Comparison of ENCODE assay signal across 27 cellular contexts in genomic region chr2:151786493-151786892, GRCh38. TPM values are rescaled to one million over a fixed set of nuclear protein-coding genes. Genes with fewer than 3 reads are reported as not detected.
DNase-seq lines count a peak whose midpoint lies in the region; ATAC-seq and TF ChIP-seq lines count a peak whose summit lies in the region.
"Had no signal": no experiment of that assay in that cellular context is flagged by ENCODE, and none has a peak within 500 bp of the region (broad histone marks: within the 10 kb centered on the region; RNA-seq: fewer than 3 reads in every experiment).

No MANE protein-coding gene starts in this region.

- H3K27me3 ChIP-seq in GM23338 (ENCODE audit: insufficient read depth) (no peaks in the 10 kb centered on the region), gastrocnemius medialis (no peaks in the 10 kb centered on the region)
- H3K27me3 ChIP-seq: BLaER1 had no signal

- H3K9me3 ChIP-seq in SK-N-MC (ENCODE audit: low read depth, low read length), result no peaks in the 10 kb centered on the region
- H3K9me3 ChIP-seq in gastrocnemius medialis, result no peaks in the 10 kb centered on the region
- H3K9me3 ChIP-seq: BLaER1, SK-N-SH had no signal

- H3K9me2 ChIP-seq in GM23338 (ENCODE audit: insufficient read depth), result no peaks in the 10 kb centered on the region
- H3K9me2 ChIP-seq: SK-N-SH had no signal

- H3K4me3 Mint-ChIP-seq in GM23338, result no peak overlapping the region
- H3K4me3 Mint-ChIP-seq in mesothelial cell of epicardium, result no peak overlapping the region
- H3K4me3 Mint-ChIP-seq: CD4-positive, CD25-positive, alpha-beta regulatory T cell had no signal

- H2AFZ ChIP-seq in GM23338, result no peak overlapping the region

- peaks cover 4% of the 10 kb centered on the region; the same call in 1 of the 2 replicates for H3K36me3 ChIP-seq in GM23338 (ENCODE audit: insufficient read depth)
- H3K36me3 ChIP-seq in SK-N-MC (ENCODE audit: insufficient read depth, low read length), result peaks cover 20% of the 10 kb centered on the region
- peaks cover 0 to 12% of the 10 kb centered on the region in 2 donors for H3K36me3 ChIP-seq in gastrocnemius medialis

- H3K4me1 Mint-ChIP-seq in GM23338 (peaks cover 6% of the 10 kb centered on the region; the same call in 2 of the 3 replicates), mesothelial cell of epicardium (peaks cover 14% of the 10 kb centered on the region)

- no peak overlapping the region for H3K9ac ChIP-seq in SK-N-MC (ENCODE audit: insufficient read length)
- H3K9ac ChIP-seq: BLaER1, SK-N-SH had no signal

- intact Hi-C loops in gastrocnemius medialis (cut with DNase I; ENCODE audit: low total_unique reads), result no loop called here

- H3K4me1 ChIP-seq in GM23338 (ENCODE audit: insufficient read depth) (peaks cover 8% of the 10 kb centered on the region; the same call in 1 of the 2 replicates), gastrocnemius medialis (peaks cover 19 to 31% of the 10 kb centered on the region in 2 donors)
- H3K4me1 ChIP-seq: BLaER1 had no signal

- H3K4me3 ChIP-seq in GM23338 (no peak overlapping the region), SK-N-MC (no peak overlapping the region), gastrocnemius medialis (no peak overlapping the region)
- H3K4me3 ChIP-seq: BLaER1 had no signal

- TF ChIP-seq POLR2A in gastrocnemius medialis (IDR thresholded peaks at IDR 0.05), result peak in 1 of 2 donors; percentile 6

- H4K20me1 ChIP-seq in GM23338 (replicated peaks; ENCODE audit: insufficient read depth), result no peaks in the 10 kb centered on the region
- H4K20me1 ChIP-seq: BLaER1 had no signal

- peak overlapping the region; percentile 1; the same call in 1 of the 2 replicates for H3K4me2 ChIP-seq in GM23338
- H3K4me2 ChIP-seq: BLaER1, SK-N-SH had no signal

- DNase-seq in GM23338 (ENCODE audit: low spot score) (no peak), SK-N-MC (ENCODE audit: low read depth, low spot score) (no peak), mesothelial cell of epicardium (ENCODE audit: low spot score in 2 of 2, unreplicated experiment in 2 of 2) (no peak), gastrocnemius medialis (no peak), hypothalamus (lab: John Stamatoyannopoulos, UW) (no peak), NCI-H187 (lab: John Stamatoyannopoulos, UW) (no peak)
- DNase-seq: CD4-positive, CD25-positive, alpha-beta regulatory T cell; DMS53; HCEC 1CT; Kasumi-1; MV-4-11; NCI-H1105; NCI-H1436 treated with DMSO at 0.1 percent for 48 hours; NCI-H1930; NCI-H2107; NCI-H446; NCI-H524 treated with DMSO at 0.1 percent for 48 hours; NCI-H774; NK-92 treated with Interleukin-12 subunit alpha and Interleukin-12 subunit beta, amount 100 ng/mL, for 24 hours; SHP77; SK-N-SH had no signal

- H3K27me3 Mint-ChIP-seq in GM23338 (ENCODE audit: insufficient read depth, low read depth, poor library complexity) (no peaks in the 10 kb centered on the region), mesothelial cell of epicardium (ENCODE audit: low read depth) (no peaks in the 10 kb centered on the region)
- H3K27me3 Mint-ChIP-seq: CD4-positive, CD25-positive, alpha-beta regulatory T cell had no signal

- H3K9me3 Mint-ChIP-seq in GM23338 (no peaks in the 10 kb centered on the region), mesothelial cell of epicardium (peaks cover 1% of the 10 kb centered on the region)

- in situ Hi-C loops in gastrocnemius medialis (cut with MboI; ENCODE audit: low sequenced_read_pairs in 4 of 4), result no loop called here

- peak overlapping the region; percentile 79 for H3K27ac Mint-ChIP-seq in GM23338
- peak overlapping the region; percentile 10 for H3K27ac Mint-ChIP-seq in mesothelial cell of epicardium
- H3K27ac Mint-ChIP-seq: CD4-positive, CD25-positive, alpha-beta regulatory T cell had no signal

- H3F3A ChIP-seq in GM23338 (replicated peaks; ENCODE audit: low read depth), result no peaks in the 10 kb centered on the region

- H3K79me2 ChIP-seq in GM23338 (replicated peaks; ENCODE audit: insufficient read depth), result no peaks in the 10 kb centered on the region

- ATAC-seq in GM23338, result no peak
- peak; percentile 78 to 85 for ATAC-seq in gastrocnemius medialis
- no peak for ATAC-seq in HG02588 (IDR thresholded peaks at IDR 0.05; ENCODE audit: unreplicated experiment)
- ATAC-seq: Panc1 had no signal

- H3K27ac ChIP-seq in GM23338 (ENCODE audit: low read depth) (no peak overlapping the region), SK-N-MC (peak overlapping the region; percentile 49; the same call in 1 of the 2 replicates), gastrocnemius medialis (peak overlapping the region; percentile 68 to 87 (median 79))
- H3K27ac ChIP-seq: BLaER1, HL-60, RWPE1 had no signal

- peaks cover 3% of the 10 kb centered on the region for H3K36me3 Mint-ChIP-seq in GM23338 (ENCODE audit: low read depth)
- peaks cover 28% of the 10 kb centered on the region for H3K36me3 Mint-ChIP-seq in mesothelial cell of epicardium

- TF ChIP-seq CTCF in GM23338 (conservative IDR thresholded peaks at IDR 0.05; ENCODE audit: low read depth in 2 of 2) (no peak), mesothelial cell of epicardium (IDR thresholded peaks at IDR 0.05; ENCODE audit: unreplicated experiment) (no peak), gastrocnemius medialis (IDR thresholded peaks at IDR 0.05 in 4 of 5, conservative IDR thresholded peaks at IDR 0.05 in 1 of 5) (no peak)

TF ChIP-seq in GM23338, 12 proteins besides CTCF, POLR2A, EP300 and RAD21:
- TF ChIP-seq, protein P1, sequence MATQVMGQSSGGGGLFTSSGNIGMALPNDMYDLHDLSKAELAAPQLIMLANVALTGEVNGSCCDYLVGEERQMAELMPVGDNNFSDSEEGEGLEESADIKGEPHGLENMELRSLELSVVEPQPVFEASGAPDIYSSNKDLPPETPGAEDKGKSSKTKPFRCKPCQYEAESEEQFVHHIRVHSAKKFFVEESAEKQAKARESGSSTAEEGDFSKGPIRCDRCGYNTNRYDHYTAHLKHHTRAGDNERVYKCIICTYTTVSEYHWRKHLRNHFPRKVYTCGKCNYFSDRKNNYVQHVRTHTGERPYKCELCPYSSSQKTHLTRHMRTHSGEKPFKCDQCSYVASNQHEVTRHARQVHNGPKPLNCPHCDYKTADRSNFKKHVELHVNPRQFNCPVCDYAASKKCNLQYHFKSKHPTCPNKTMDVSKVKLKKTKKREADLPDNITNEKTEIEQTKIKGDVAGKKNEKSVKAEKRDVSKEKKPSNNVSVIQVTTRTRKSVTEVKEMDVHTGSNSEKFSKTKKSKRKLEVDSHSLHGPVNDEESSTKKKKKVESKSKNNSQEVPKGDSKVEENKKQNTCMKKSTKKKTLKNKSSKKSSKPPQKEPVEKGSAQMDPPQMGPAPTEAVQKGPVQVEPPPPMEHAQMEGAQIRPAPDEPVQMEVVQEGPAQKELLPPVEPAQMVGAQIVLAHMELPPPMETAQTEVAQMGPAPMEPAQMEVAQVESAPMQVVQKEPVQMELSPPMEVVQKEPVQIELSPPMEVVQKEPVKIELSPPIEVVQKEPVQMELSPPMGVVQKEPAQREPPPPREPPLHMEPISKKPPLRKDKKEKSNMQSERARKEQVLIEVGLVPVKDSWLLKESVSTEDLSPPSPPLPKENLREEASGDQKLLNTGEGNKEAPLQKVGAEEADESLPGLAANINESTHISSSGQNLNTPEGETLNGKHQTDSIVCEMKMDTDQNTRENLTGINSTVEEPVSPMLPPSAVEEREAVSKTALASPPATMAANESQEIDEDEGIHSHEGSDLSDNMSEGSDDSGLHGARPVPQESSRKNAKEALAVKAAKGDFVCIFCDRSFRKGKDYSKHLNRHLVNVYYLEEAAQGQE (IDR thresholded peaks at IDR 0.05; ENCODE audit: unreplicated experiment), result no peak
- no peak for TF ChIP-seq EZH2 (IDR thresholded peaks at IDR 0.05; ENCODE audit: low read depth, unreplicated experiment)
- no peak for TF ChIP-seq POLR2AphosphoS5 (IDR thresholded peaks at IDR 0.05; ENCODE audit: low read depth)
- TF ChIP-seq CREB1 (CRISPR knock-in tag; IDR thresholded peaks at IDR 0.05; ENCODE audit: low read depth), result no peak
- TF ChIP-seq EZH2phosphoT487 (IDR thresholded peaks at IDR 0.05; ENCODE audit: unreplicated experiment), result no peak
- no peak for TF ChIP-seq ZNF331 (CRISPR knock-in tag; IDR thresholded peaks at IDR 0.05; ENCODE audit: low read depth)
- TF ChIP-seq JUNB (IDR thresholded peaks at IDR 0.05; ENCODE audit: unreplicated experiment), result no peak
- TF ChIP-seq NANOG (IDR thresholded peaks at IDR 0.05; ENCODE audit: borderline replicate concordance), result no peak
- TF ChIP-seq ZNF114 (CRISPR knock-in tag; IDR thresholded peaks at IDR 0.05), result no peak
- TF ChIP-seq STAT1 (IDR thresholded peaks at IDR 0.05; ENCODE audit: unreplicated experiment), result no peak

RNA-seq across cellular contexts. Expression of gene ARL5A, which starts 41.7 kb away (rescaled TPM):
- total RNA-seq in GM23338 (2014; rRNA removed; shearing (Covaris generic)), result 90.1 and 104 TPM in 2 replicates
- 26.8 TPM in 2 replicates for polyA plus RNA-seq in GM23338 (2016; fragmentation: Nextera tagmentation; extraction: Ambion mirVana)
- total RNA-seq in mesothelial cell of epicardium (52.9 to 62.2 TPM (median 58.7 TPM) in 3 replicates), gastrocnemius medialis (10 to 100 TPM; 45.0 to 81.7 (median 60.6) TPM)

RNA-seq across cellular contexts. Expression of gene NEB, which starts 52.2 kb away (rescaled TPM):
- total RNA-seq in GM23338 (2014; rRNA removed; shearing (Covaris generic)), result 8.2 and 13.7 TPM in 2 replicates
- 4.9 and 6.2 TPM in 2 replicates for polyA plus RNA-seq in GM23338 (2016; fragmentation: Nextera tagmentation; extraction: Ambion mirVana)
- total RNA-seq in mesothelial cell of epicardium, result 0.92 to 1.2 TPM (median 1.1 TPM) in 3 replicates
- total RNA-seq in gastrocnemius medialis, result 1,000 to 10,000 TPM; 6,824 to 7,704 (median 7,108) TPM
- total RNA-seq: A172 had no signal

Comparison
In these comparisons a context has a peak if more than half of its experiments do, and no peak if none do; other contexts are left out.
1. ATAC-seq: peak in gastrocnemius medialis (2 of 2); none in GM23338 (single experiment) and HG02588 (single experiment).
2. RNA of gene NEB, which starts 52.2 kb away (total RNA-seq): 6,824 to 7,704 TPM in gastrocnemius medialis; 8.2 to 13.7 TPM in GM23338 and 0.92 to 1.2 TPM in mesothelial cell of epicardium; every median in the first group is over 100 times any median in the second.